ENCODE assay signal across 1 cellular context in the genomic region with DNA sequence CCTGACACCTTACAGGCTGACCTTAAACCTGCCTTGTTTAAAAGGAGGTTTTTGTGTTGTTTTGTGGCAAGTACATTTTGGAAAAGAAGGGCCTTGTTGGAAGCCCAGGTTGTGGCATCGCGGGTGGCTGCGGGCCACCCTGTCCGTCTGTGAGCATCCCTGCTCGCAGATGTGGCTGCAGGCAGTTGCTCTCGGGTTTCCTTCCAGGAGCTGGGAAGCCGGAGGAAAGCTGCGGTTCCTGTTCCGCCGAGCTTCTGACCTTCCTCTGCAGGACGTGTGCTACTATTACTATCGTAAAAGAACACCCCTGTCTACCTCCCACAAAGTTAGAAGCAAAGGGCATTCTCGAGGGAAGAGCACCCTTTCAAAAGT.
TF ChIP-seq lines count a peak whose summit lies in the region.

No MANE protein-coding gene starts in this region.

TF ChIP-seq in HCT116, 20 proteins besides CTCF, POLR2A, EP300 and RAD21 (continued from another document):
- TF ChIP-seq, protein P1, sequence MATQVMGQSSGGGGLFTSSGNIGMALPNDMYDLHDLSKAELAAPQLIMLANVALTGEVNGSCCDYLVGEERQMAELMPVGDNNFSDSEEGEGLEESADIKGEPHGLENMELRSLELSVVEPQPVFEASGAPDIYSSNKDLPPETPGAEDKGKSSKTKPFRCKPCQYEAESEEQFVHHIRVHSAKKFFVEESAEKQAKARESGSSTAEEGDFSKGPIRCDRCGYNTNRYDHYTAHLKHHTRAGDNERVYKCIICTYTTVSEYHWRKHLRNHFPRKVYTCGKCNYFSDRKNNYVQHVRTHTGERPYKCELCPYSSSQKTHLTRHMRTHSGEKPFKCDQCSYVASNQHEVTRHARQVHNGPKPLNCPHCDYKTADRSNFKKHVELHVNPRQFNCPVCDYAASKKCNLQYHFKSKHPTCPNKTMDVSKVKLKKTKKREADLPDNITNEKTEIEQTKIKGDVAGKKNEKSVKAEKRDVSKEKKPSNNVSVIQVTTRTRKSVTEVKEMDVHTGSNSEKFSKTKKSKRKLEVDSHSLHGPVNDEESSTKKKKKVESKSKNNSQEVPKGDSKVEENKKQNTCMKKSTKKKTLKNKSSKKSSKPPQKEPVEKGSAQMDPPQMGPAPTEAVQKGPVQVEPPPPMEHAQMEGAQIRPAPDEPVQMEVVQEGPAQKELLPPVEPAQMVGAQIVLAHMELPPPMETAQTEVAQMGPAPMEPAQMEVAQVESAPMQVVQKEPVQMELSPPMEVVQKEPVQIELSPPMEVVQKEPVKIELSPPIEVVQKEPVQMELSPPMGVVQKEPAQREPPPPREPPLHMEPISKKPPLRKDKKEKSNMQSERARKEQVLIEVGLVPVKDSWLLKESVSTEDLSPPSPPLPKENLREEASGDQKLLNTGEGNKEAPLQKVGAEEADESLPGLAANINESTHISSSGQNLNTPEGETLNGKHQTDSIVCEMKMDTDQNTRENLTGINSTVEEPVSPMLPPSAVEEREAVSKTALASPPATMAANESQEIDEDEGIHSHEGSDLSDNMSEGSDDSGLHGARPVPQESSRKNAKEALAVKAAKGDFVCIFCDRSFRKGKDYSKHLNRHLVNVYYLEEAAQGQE (IDR thresholded peaks at IDR 0.05; ENCODE audit: low read depth): no peak
- TF ChIP-seq SIN3A (IDR thresholded peaks at IDR 0.05; ENCODE audit: low read depth) (no peak), SRF (IDR thresholded peaks at IDR 0.05; ENCODE audit: low read depth) (no peak), JUND (IDR thresholded peaks at IDR 0.05) (no peak), ZNF274 (IDR thresholded peaks at IDR 0.05; ENCODE audit: low read depth, low read length) (no peak), POLR2AphosphoS5 (IDR thresholded peaks at IDR 0.05; ENCODE audit: low read depth, low read length) (no peak), ELF1 (IDR thresholded peaks at IDR 0.05; ENCODE audit: borderline replicate concordance, low read depth) (no peak), FOSL1 (IDR thresholded peaks at IDR 0.05; ENCODE audit: low read depth) (no peak), CBX3 (IDR thresholded peaks at IDR 0.05; ENCODE audit: low read depth) (no peak)
- TF ChIP-seq, protein P2, sequence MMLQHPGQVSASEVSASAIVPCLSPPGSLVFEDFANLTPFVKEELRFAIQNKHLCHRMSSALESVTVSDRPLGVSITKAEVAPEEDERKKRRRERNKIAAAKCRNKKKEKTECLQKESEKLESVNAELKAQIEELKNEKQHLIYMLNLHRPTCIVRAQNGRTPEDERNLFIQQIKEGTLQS (IDR thresholded peaks at IDR 0.05): no peak
